In the genomic region with DNA sequence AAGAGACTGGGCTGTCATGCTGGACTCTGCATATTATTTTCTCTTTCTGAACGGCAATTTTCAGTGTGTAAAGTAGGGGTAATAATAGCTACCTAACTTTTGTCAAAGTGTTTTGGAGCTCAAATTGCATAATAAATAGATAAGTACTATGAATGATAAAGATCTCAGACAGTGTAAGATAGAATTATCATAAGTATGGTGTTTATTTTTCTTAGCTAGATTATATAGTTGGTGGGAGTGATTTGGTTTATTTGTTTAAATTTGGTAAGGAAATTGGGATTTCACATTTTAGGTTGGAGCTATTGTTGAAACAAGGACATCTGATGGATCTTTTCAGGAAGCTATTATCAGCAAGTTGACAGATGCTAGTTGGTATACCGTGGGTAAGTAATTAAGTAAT, we compare ENCODE assay signal across 24 cellular contexts. TPM values are rescaled to one million over a fixed set of nuclear protein-coding genes. Genes with fewer than 3 reads are reported as not detected.
DNase-seq lines count a peak whose midpoint lies in the region; ATAC-seq, FAIRE-seq and TF ChIP-seq lines count a peak whose summit lies in the region.
"Had no signal": no experiment of that assay in that cellular context is flagged by ENCODE, and none has a peak within 500 bp of the region (broad histone marks: within the 10 kb centered on the region; RNA-seq: fewer than 3 reads in every experiment).

No MANE protein-coding gene starts in this region.

- intact Hi-C loops in activated CD4-positive, alpha-beta memory T cell treated with anti-CD3 and anti-CD28 coated beads for 36 hours (cut with micrococcal nuclease), result no loop called here
- intact Hi-C loops in right cardiac atrium (cut with DNase I), result no loop called here

- FAIRE-seq in GM12892 (lab: Jason Lieb, UNC), result peak; percentile 5
- FAIRE-seq: A549, H54 had no signal

- H3K4me3 ChIP-seq in right cardiac atrium (ENCODE audit: low read length), result no peak overlapping the region
- H3K4me3 ChIP-seq: A549; BLaER1 treated with 17β-estradiol and CSF1 and Interleukin-3, amounts not matched to agents 10 nM and 100 nM; PC-9; SJSA1 had no signal

- TF ChIP-seq POLR2A in GM12892 (IDR thresholded peaks at IDR 0.05; ENCODE audit: low read depth, low read length), result no peak

- no peaks in the 10 kb centered on the region for H3K9me3 Mint-ChIP-seq in activated CD4-positive, alpha-beta memory T cell treated with anti-CD3 and anti-CD28 coated beads for 36 hours
- no peaks in the 10 kb centered on the region for H3K9me3 Mint-ChIP-seq in activated CD4-positive, alpha-beta memory T cell treated with anti-CD3 and anti-CD28 coated beads, Interleukin-2, amount 10 ng/mL, durations not matched to agents 7 days and 5 days
- H3K9me3 Mint-ChIP-seq in nephron progenitor cell, result no peaks in the 10 kb centered on the region
- H3K9me3 Mint-ChIP-seq: CD4-positive, alpha-beta T cell; IgD-negative memory B cell had no signal

- TF ChIP-seq CTCF in nephron progenitor cell (IDR thresholded peaks at IDR 0.05), result no peak

- H3K27me3 ChIP-seq in right cardiac atrium (ENCODE audit: control insufficient read depth, insufficient read depth), result no peaks in the 10 kb centered on the region
- H3K27me3 ChIP-seq: BLaER1 treated with 17β-estradiol and CSF1 and Interleukin-3, amounts not matched to agents 10 nM and 100 nM; SJSA1 had no signal

- POLR2A ChIA-PET in activated CD4-positive, alpha-beta memory T cell treated with anti-CD3 and anti-CD28 coated beads for 36 hours (lab: Charles Lee), result no interaction called here
- POLR2A ChIA-PET in activated CD4-positive, alpha-beta memory T cell treated with anti-CD3 and anti-CD28 coated beads, Interleukin-2, amount 10 ng/mL, durations not matched to agents 7 days and 5 days (lab: Charles Lee), result interaction anchor here (1.2 to 3.2 kb wide), 2 partner anchors 7 to 61 kb away, joined by 5 to 18 read pairs; a partner anchor contains a TSS

- H3K27ac Mint-ChIP-seq in activated CD4-positive, alpha-beta memory T cell treated with anti-CD3 and anti-CD28 coated beads for 36 hours, result peak overlapping the region; percentile 52
- H3K27ac Mint-ChIP-seq in activated CD4-positive, alpha-beta memory T cell treated with anti-CD3 and anti-CD28 coated beads, Interleukin-2, amount 10 ng/mL, durations not matched to agents 7 days and 5 days, result no peak overlapping the region
- H3K27ac Mint-ChIP-seq in nephron progenitor cell, result peak overlapping the region; percentile 60
- H3K27ac Mint-ChIP-seq: CD4-positive, alpha-beta T cell; IgD-negative memory B cell had no signal

- CTCF ChIA-PET in activated CD4-positive, alpha-beta memory T cell treated with anti-CD3 and anti-CD28 coated beads for 36 hours (lab: Charles Lee), result interaction anchor here (1.5 kb wide), 1 partner anchor 21 kb away, joined by 3 read pairs; no protein-coding TSS in a partner anchor
- CTCF ChIA-PET in activated CD4-positive, alpha-beta memory T cell treated with anti-CD3 and anti-CD28 coated beads, Interleukin-2, amount 10 ng/mL, durations not matched to agents 7 days and 5 days (lab: Charles Lee), result interaction anchor here (1.2 kb wide), 1 partner anchor 61 kb away, joined by 3 read pairs; a partner anchor contains a TSS

- peaks cover 28% of the 10 kb centered on the region for H3K36me3 Mint-ChIP-seq in activated CD4-positive, alpha-beta memory T cell treated with anti-CD3 and anti-CD28 coated beads for 36 hours
- H3K36me3 Mint-ChIP-seq in activated CD4-positive, alpha-beta memory T cell treated with anti-CD3 and anti-CD28 coated beads, Interleukin-2, amount 10 ng/mL, durations not matched to agents 7 days and 5 days (ENCODE audit: low read depth), result peaks cover 57% of the 10 kb centered on the region
- peaks cover 53% of the 10 kb centered on the region for H3K36me3 Mint-ChIP-seq in nephron progenitor cell (ENCODE audit: low read depth)

- 65% methylated on average over 2 of the region's 2 CpGs for WGBS in right cardiac atrium

- no peak for ATAC-seq in right cardiac atrium
- ATAC-seq: A549, Right ventricle myocardium inferior had no signal

- DNase-seq in activated CD4-positive, alpha-beta memory T cell treated with anti-CD3 and anti-CD28 coated beads for 36 hours, result no peak
- DNase-seq in activated CD4-positive, alpha-beta memory T cell treated with anti-CD3 and anti-CD28 coated beads, Interleukin-2, amount 10 ng/mL, durations not matched to agents 7 days and 5 days, result no peak
- DNase-seq in GM12892 (ENCODE audit: insufficient read length), result no peak
- peak; percentile 15 for DNase-seq in NCI-H2081 treated with DMSO at 0.1 percent for 48 hours (lab: John Stamatoyannopoulos, UW)
- DNase-seq in nephron progenitor cell, result no peak
- no peak for DNase-seq in NCI-H446 (lab: John Stamatoyannopoulos, UW)
- no peak for DNase-seq in right cardiac atrium
- DNase-seq: AML-193; CD4-positive, alpha-beta T cell; DMS79 treated with DMSO at 0.1 percent for 48 hours; GF-D8; MM.1S; NCI-H2029 treated with DMSO at 0.1 percent for 48 hours; NCI-H524 treated with DMSO at 0.1 percent for 48 hours; NCI-H774; PC-9 had no signal

- H3K27ac ChIP-seq in right cardiac atrium (ENCODE audit: low read length), result no peak overlapping the region
- H3K27ac ChIP-seq: A549; BLaER1 treated with 17β-estradiol and CSF1 and Interleukin-3, amounts not matched to agents 10 nM and 100 nM; HL-60; KMS-11; PC-9; SJSA1 had no signal

- peaks cover 33% of the 10 kb centered on the region for H3K4me1 Mint-ChIP-seq in activated CD4-positive, alpha-beta memory T cell treated with anti-CD3 and anti-CD28 coated beads for 36 hours (ENCODE audit: low read depth)
- H3K4me1 Mint-ChIP-seq in activated CD4-positive, alpha-beta memory T cell treated with anti-CD3 and anti-CD28 coated beads, Interleukin-2, amount 10 ng/mL, durations not matched to agents 7 days and 5 days, result peaks cover 18% of the 10 kb centered on the region
- H3K4me1 Mint-ChIP-seq in nephron progenitor cell, result peaks cover 1% of the 10 kb centered on the region

- H3K4me3 Mint-ChIP-seq in activated CD4-positive, alpha-beta memory T cell treated with anti-CD3 and anti-CD28 coated beads for 36 hours, result no peak overlapping the region
- no peak overlapping the region for H3K4me3 Mint-ChIP-seq in activated CD4-positive, alpha-beta memory T cell treated with anti-CD3 and anti-CD28 coated beads, Interleukin-2, amount 10 ng/mL, durations not matched to agents 7 days and 5 days
- H3K4me3 Mint-ChIP-seq in nephron progenitor cell, result no peak overlapping the region
- H3K4me3 Mint-ChIP-seq: CD4-positive, alpha-beta T cell; IgD-negative memory B cell had no signal

- no peaks in the 10 kb centered on the region for H3K9me3 ChIP-seq in right cardiac atrium (ENCODE audit: control insufficient read depth, low read length)
- H3K9me3 ChIP-seq: A549; BLaER1 treated with 17β-estradiol and CSF1 and Interleukin-3, amounts not matched to agents 10 nM and 100 nM; SJSA1 had no signal

- no peaks in the 10 kb centered on the region for H3K27me3 Mint-ChIP-seq in activated CD4-positive, alpha-beta memory T cell treated with anti-CD3 and anti-CD28 coated beads for 36 hours
- H3K27me3 Mint-ChIP-seq in activated CD4-positive, alpha-beta memory T cell treated with anti-CD3 and anti-CD28 coated beads, Interleukin-2, amount 10 ng/mL, durations not matched to agents 7 days and 5 days, result no peaks in the 10 kb centered on the region
- H3K27me3 Mint-ChIP-seq in nephron progenitor cell (ENCODE audit: low read depth, poor library complexity), result no peaks in the 10 kb centered on the region
- H3K27me3 Mint-ChIP-seq: CD4-positive, alpha-beta T cell; IgD-negative memory B cell had no signal

- H3K4me1 ChIP-seq in right cardiac atrium (ENCODE audit: control insufficient read depth, insufficient read depth, low read length), result peaks cover 2% of the 10 kb centered on the region
- H3K4me1 ChIP-seq: SJSA1 had no signal

RNA-seq across cellular contexts. Expression of a gene that starts 7.4 kb away (rescaled TPM):
- 10 to 100 TPM; 24.1 to 28.1 TPM for total RNA-seq in activated CD4-positive, alpha-beta memory T cell treated with anti-CD3 and anti-CD28 coated beads for 36 hours
- total RNA-seq in activated CD4-positive, alpha-beta memory T cell treated with anti-CD3 and anti-CD28 coated beads, Interleukin-2, amount 10 ng/mL, durations not matched to agents 7 days and 5 days, result 10 to 100 TPM; 37.9 to 41.7 TPM
- polyA plus RNA-seq in GM12892 (2012; ENCODE audit: missing spikeins), result 12.7 TPM
- 10 to 100 TPM; 17.1 to 26.1 (median 18.1) TPM for total RNA-seq in right cardiac atrium
- polyA plus RNA-seq in right cardiac atrium, result 8.3 TPM
